8 cellular contexts compared by ENCODE assay signal in the genomic region with DNA sequence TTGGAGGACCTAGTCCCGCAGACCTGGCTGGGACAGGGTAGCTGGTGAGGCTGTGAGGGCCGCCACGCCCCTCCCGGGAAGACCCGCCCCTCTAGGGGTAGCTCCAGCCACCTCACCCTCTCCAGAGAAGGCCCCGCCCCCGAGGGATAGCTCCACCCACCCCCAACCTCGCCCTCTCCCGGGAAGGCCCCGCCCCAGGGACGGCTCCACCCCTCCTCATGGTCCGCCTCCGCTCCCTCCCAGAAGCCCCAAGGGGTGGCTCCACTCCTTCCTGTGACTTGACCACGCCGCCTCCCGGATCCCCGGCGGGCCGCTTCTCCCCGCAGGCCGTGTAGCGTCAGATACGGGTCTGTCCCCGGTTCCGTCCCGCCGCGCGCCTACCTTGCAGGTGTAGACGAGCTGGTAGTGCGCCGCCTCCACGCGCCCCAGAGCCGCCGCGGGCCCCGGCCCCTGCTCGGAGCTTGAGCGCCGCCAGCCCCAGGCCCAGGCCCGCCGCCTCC. TPM values are rescaled to one million over a fixed set of nuclear protein-coding genes. Genes with fewer than 3 reads are reported as not detected.
DNase-seq lines count a peak whose midpoint lies in the region; ATAC-seq and TF ChIP-seq lines count a peak whose summit lies in the region.

No MANE protein-coding gene starts in this region.

- H3K9me3 ChIP-seq in CD4-positive, alpha-beta T cell (ENCODE audit: control insufficient read depth, low read length) = no peaks in the 10 kb centered on the region

- H3K27me3 Mint-ChIP-seq in CD4-positive, alpha-beta T cell = no peaks in the 10 kb centered on the region
- no peaks in the 10 kb centered on the region for H3K27me3 Mint-ChIP-seq in activated CD8-positive, alpha-beta T cell treated with anti-CD3 and anti-CD28 coated beads, Interleukin-2, amount 10 ng/mL, durations not matched to agents 7 days and 5 days (ENCODE audit: low read depth)

- POLR2A ChIA-PET in CD4-positive, alpha-beta T cell (lab: Charles Lee) = interaction anchor here (1.2 to 1.7 kb wide), 9 partner anchors 10 to 402 kb away, joined by 3 to 15 read pairs (median 5); partner anchors contain the start of genes SNAPC4 and UBAC1
- POLR2A ChIA-PET in activated CD8-positive, alpha-beta T cell treated with anti-CD3 and anti-CD28 coated beads, Interleukin-2, amount 10 ng/mL, durations not matched to agents 7 days and 5 days (lab: Charles Lee) = interaction anchor here (0.5 to 1.7 kb wide), 11 partner anchors 9 to 444 kb away, joined by 3 to 8 read pairs (median 3); partner anchors contain the start of genes CARD9, GPSM1 and INPP5E

- intact Hi-C loops in CD4-positive, alpha-beta T cell (cut with DNase I, micrococcal nuclease) = loop anchor here (1.0 to 5.0 kb wide), 11 partner anchors 37 to 524 kb away; partner anchors contain the start of genes ENTR1 (in 1 of the 2), INPP5E (in 1 of the 2), PMPCA (in 1 of the 2) and QSOX2 (in 1 of the 2)

- peaks cover 8% of the 10 kb centered on the region for H3K36me3 Mint-ChIP-seq in CD4-positive, alpha-beta T cell (ENCODE audit: low read depth)
- H3K36me3 Mint-ChIP-seq in activated CD8-positive, alpha-beta T cell treated with anti-CD3 and anti-CD28 coated beads, Interleukin-2, amount 10 ng/mL, durations not matched to agents 7 days and 5 days (ENCODE audit: low read depth) = no peaks in the 10 kb centered on the region

- no peak for TF ChIP-seq CTCF in CD4-positive, alpha-beta T cell (IDR thresholded peaks at IDR 0.05)

- H3K9me3 Mint-ChIP-seq in CD4-positive, alpha-beta T cell = no peaks in the 10 kb centered on the region
- H3K9me3 Mint-ChIP-seq in activated CD8-positive, alpha-beta T cell treated with anti-CD3 and anti-CD28 coated beads, Interleukin-2, amount 10 ng/mL, durations not matched to agents 7 days and 5 days (ENCODE audit: insufficient read depth) = no peaks in the 10 kb centered on the region

- ATAC-seq in CD4-positive, alpha-beta T cell (ENCODE audit: poor library complexity) = peak; percentile 86
- ATAC-seq in GM19397 (IDR thresholded peaks at IDR 0.05; ENCODE audit: unreplicated experiment) (peak; percentile 71), HG03558 (IDR thresholded peaks at IDR 0.05; ENCODE audit: extremely low read depth, unreplicated experiment) (peak; percentile 44)
- peak; percentile 90 for ATAC-seq in activated CD8-positive, alpha-beta T cell treated with anti-CD3 and anti-CD28 coated beads, Interleukin-2, amount 10 ng/mL, durations not matched to agents 7 days and 5 days

- peak overlapping the region; percentile 86 for H3K4me3 Mint-ChIP-seq in CD4-positive, alpha-beta T cell
- peak overlapping the region; percentile 84 for H3K4me3 Mint-ChIP-seq in activated CD8-positive, alpha-beta T cell treated with anti-CD3 and anti-CD28 coated beads, Interleukin-2, amount 10 ng/mL, durations not matched to agents 7 days and 5 days

- CTCF ChIA-PET in CD4-positive, alpha-beta T cell (lab: Charles Lee) = interaction anchor here (0.6 to 2.0 kb wide), 11 partner anchors 18 to 1216 kb away, joined by 3 to 18 read pairs (median 4); partner anchors contain the start of genes DPH7 and SNAPC4
- CTCF ChIA-PET in activated CD8-positive, alpha-beta T cell treated with anti-CD3 and anti-CD28 coated beads, Interleukin-2, amount 10 ng/mL, durations not matched to agents 7 days and 5 days (lab: Charles Lee) = interaction anchor here (0.6 to 1.6 kb wide), 14 partner anchors 14 to 254 kb away, joined by 3 to 11 read pairs (median 4); partner anchors contain the start of genes ENTR1 and PMPCA

- peak; percentile 80 to 95 (median 90) for DNase-seq in CD4-positive, alpha-beta T cell
- DNase-seq in NCI-H774 (lab: John Stamatoyannopoulos, UW) = peak; percentile 93
- peak; percentile 96 for DNase-seq in activated CD8-positive, alpha-beta T cell treated with anti-CD3 and anti-CD28 coated beads, Interleukin-2, amount 10 ng/mL, durations not matched to agents 7 days and 5 days
- peak; percentile 99 for DNase-seq in ecto neural progenitor cell (ENCODE audit: low spot score)
- DNase-seq in lung microvascular endothelial cell (ENCODE audit: low read depth in 2 of 2) = peak; percentile 95 to 96
- peak; percentile 93 to 98 (median 94) for DNase-seq in stimulated activated CD4-positive, alpha-beta T cell treated with anti-CD3 and anti-CD28 coated beads, TNF-alpha, amount 100 ng/mL, for 48 hours (ENCODE audit: low read depth in 3 of 3)

- no peaks in the 10 kb centered on the region for H3K27me3 ChIP-seq in CD4-positive, alpha-beta T cell (ENCODE audit: control insufficient read depth, insufficient read depth, low read length)

- H3K27ac Mint-ChIP-seq in CD4-positive, alpha-beta T cell = peak overlapping the region; percentile 62
- peak overlapping the region; percentile 91 for H3K27ac Mint-ChIP-seq in activated CD8-positive, alpha-beta T cell treated with anti-CD3 and anti-CD28 coated beads, Interleukin-2, amount 10 ng/mL, durations not matched to agents 7 days and 5 days

- H3K27ac ChIP-seq in CD4-positive, alpha-beta T cell (ENCODE audit: low read depth, low read length) = peak overlapping the region; percentile 67

- H3K4me1 Mint-ChIP-seq in CD4-positive, alpha-beta T cell (ENCODE audit: low read depth) = peaks cover 5% of the 10 kb centered on the region
- H3K4me1 Mint-ChIP-seq in activated CD8-positive, alpha-beta T cell treated with anti-CD3 and anti-CD28 coated beads, Interleukin-2, amount 10 ng/mL, durations not matched to agents 7 days and 5 days (ENCODE audit: low read depth) = peaks cover 12% of the 10 kb centered on the region

RNA-seq across cellular contexts. Expression of gene DNLZ, which starts 0.4 kb away (rescaled TPM):
- 10 to 100 TPM; 15.4 to 17.0 TPM for total RNA-seq in CD4-positive, alpha-beta T cell
- 10 to 100 TPM; 20.4 to 21.6 TPM for total RNA-seq in activated CD8-positive, alpha-beta T cell treated with anti-CD3 and anti-CD28 coated beads, Interleukin-2, amount 10 ng/mL, durations not matched to agents 7 days and 5 days
- 14.6 and 14.9 TPM in 2 replicates for total RNA-seq in lung microvascular endothelial cell

RNA-seq across cellular contexts. Expression of gene CARD9, which starts 10.3 kb away (rescaled TPM):
- under 1 TPM; 0.36 to 0.64 TPM for total RNA-seq in CD4-positive, alpha-beta T cell
- total RNA-seq in activated CD8-positive, alpha-beta T cell treated with anti-CD3 and anti-CD28 coated beads, Interleukin-2, amount 10 ng/mL, durations not matched to agents 7 days and 5 days = 1 to 10 TPM; 1.3 to 1.4 TPM
- under 0.01 and 0.44 TPM in 2 replicates for total RNA-seq in lung microvascular endothelial cell

RNA-seq across cellular contexts. Expression of gene GPSM1, which starts 35.8 kb away (rescaled TPM):
- 1 to 10 TPM; 7.7 to 8.6 TPM for total RNA-seq in CD4-positive, alpha-beta T cell
- total RNA-seq in activated CD8-positive, alpha-beta T cell treated with anti-CD3 and anti-CD28 coated beads, Interleukin-2, amount 10 ng/mL, durations not matched to agents 7 days and 5 days = 1 to 10 TPM; 1.8 to 2.3 TPM
- 14.8 and 30.2 TPM in 2 replicates for total RNA-seq in lung microvascular endothelial cell

RNA-seq across cellular contexts. Expression of gene SNAPC4, which starts 36.8 kb away (rescaled TPM):
- 1 to 10 TPM; 7.7 to 8.0 TPM for total RNA-seq in CD4-positive, alpha-beta T cell
- 1 to 10 TPM; 9.5 to 9.6 TPM for total RNA-seq in activated CD8-positive, alpha-beta T cell treated with anti-CD3 and anti-CD28 coated beads, Interleukin-2, amount 10 ng/mL, durations not matched to agents 7 days and 5 days
- total RNA-seq in lung microvascular endothelial cell = 3.0 and 3.7 TPM in 2 replicates

RNA-seq across cellular contexts. Expression of gene ENTR1, which starts 47.3 kb away (rescaled TPM):
- total RNA-seq in CD4-positive, alpha-beta T cell = 10 to 100 TPM; 37.7 to 43.2 TPM
- 10 to 100 TPM; 52.8 to 54.3 TPM for total RNA-seq in activated CD8-positive, alpha-beta T cell treated with anti-CD3 and anti-CD28 coated beads, Interleukin-2, amount 10 ng/mL, durations not matched to agents 7 days and 5 days
- total RNA-seq in lung microvascular endothelial cell = 14.2 and 22.0 TPM in 2 replicates

Comparison
In these comparisons a context has a peak if more than half of its experiments do, and no peak if none do; other contexts are left out.
1. Peak in every context shown above with its lines: DNase-seq, ATAC-seq and H3K27ac ChIP-seq.